24 cellular contexts compared by ENCODE assay signal in genomic region chr9:96523429-96523828, GRCh38.
DNase-seq lines count a peak whose midpoint lies in the region; ATAC-seq, FAIRE-seq and TF ChIP-seq lines count a peak whose summit lies in the region.
"Had no signal": no experiment of that assay in that cellular context is flagged by ENCODE, and none has a peak within 500 bp of the region (broad histone marks: within the 10 kb centered on the region; RNA-seq: fewer than 3 reads in every experiment).

No MANE protein-coding gene starts in this region.

- H3K4me1 ChIP-seq in adrenal gland (replicated peaks in 1 of 2) (no peaks in the 10 kb centered on the region), H1 (replicated peaks in 1 of 4; ENCODE audit: control insufficient read depth in 3 of 4, insufficient read depth in 4 of 4, low read length in 3 of 4) (no peaks in the 10 kb centered on the region), right cardiac atrium (ENCODE audit: control insufficient read depth, insufficient read depth, low read length) (no peaks in the 10 kb centered on the region)
- H3K4me1 ChIP-seq: pancreas, SJSA1, vagina had no signal

- H2BK12ac ChIP-seq in H1 (ENCODE audit: low read depth, low read length): no peak overlapping the region

- peak overlapping the region; percentile 51; the same call in 1 of the 2 replicates for H4K8ac ChIP-seq in H1 (ENCODE audit: extremely low read depth, insufficient read depth, low read length)

- H3K56ac ChIP-seq in H1 (replicated peaks; ENCODE audit: insufficient read length, low read depth, low read length): no peak overlapping the region

- H3K9me3 ChIP-seq in adrenal gland (replicated peaks in 1 of 3): no peaks in the 10 kb centered on the region
- H3K9me3 ChIP-seq in H1 (ENCODE audit: insufficient read depth in 2 of 2, low read depth in 1 of 2, low read length in 1 of 2): no peaks in the 10 kb centered on the region
- no peaks in the 10 kb centered on the region for H3K9me3 ChIP-seq in right cardiac atrium (ENCODE audit: control insufficient read depth, low read length)
- H3K9me3 ChIP-seq: pancreas, SJSA1, vagina had no signal

- H3K9ac ChIP-seq in H1 (replicated peaks in 1 of 4; ENCODE audit: extremely low read depth in 1 of 4, low read depth in 3 of 4, low read length in 3 of 4): no peak overlapping the region

- no peaks in the 10 kb centered on the region for H3K36me3 ChIP-seq in adrenal gland (replicated peaks in 1 of 2)
- H3K36me3 ChIP-seq in H1 (ENCODE audit: control insufficient read depth in 2 of 4, insufficient read depth in 4 of 4, low read length in 3 of 4): peaks cover 0 to 10% (median 5%) of the 10 kb centered on the region in 4 experiments; a peak in 2 of 8 replicates

- H3K18ac ChIP-seq in H1 (ENCODE audit: extremely low read depth, low read length): no peak overlapping the region

- in situ Hi-C loops in GM13977 (cut with MboI; ENCODE audit: low pct_unique_long_range_greater_than_20kb, low sequenced_read_pairs, unreplicated experiment): no loop called here

- H3K4ac ChIP-seq in H1 (replicated peaks; ENCODE audit: insufficient read length, low read depth, low read length): no peak overlapping the region

- ATAC-seq in right cardiac atrium (peak; percentile 96 to 98), left colon (no peak)
- ATAC-seq: naive thymus-derived CD8-positive, alpha-beta T cell; Panc1; pancreas; stimulated activated naive B cell treated with anti-CD40 and anti-IgM and Interleukin-4, amounts not matched to agents 10 μg/mL and 1 μg/mL and 100 μg/mL, for 72 hours had no signal

- H2AFZ ChIP-seq in H1 (ENCODE audit: low read length): no peak overlapping the region
- H2AFZ ChIP-seq: hepatocyte had no signal

- TF ChIP-seq CTCF in adrenal gland (IDR thresholded peaks at IDR 0.05) (no peak), H1 (IDR thresholded peaks at IDR 0.05; ENCODE audit: control extremely low read depth in 1 of 3, insufficient read depth in 1 of 3, low read depth in 1 of 3, low read length in 3 of 3) (no peak), GM13977 (IDR thresholded peaks at IDR 0.05; ENCODE audit: extremely low read depth, insufficient read depth, missing control alignments) (no peak)

- FAIRE-seq in H1 (lab: Jason Lieb, UNC): no peak
- FAIRE-seq: pancreas had no signal

- H2BK5ac ChIP-seq in H1 (ENCODE audit: low read depth, low read length): no peak overlapping the region

- no peak overlapping the region for H2BK120ac ChIP-seq in H1 (replicated peaks; ENCODE audit: low read depth, low read length)

- no peaks in the 10 kb centered on the region for H3K79me2 ChIP-seq in H1 (ENCODE audit: control insufficient read depth in 1 of 2, insufficient read depth in 2 of 2, low read length in 2 of 2)
- H3K79me2 ChIP-seq: hepatocyte had no signal

- no peaks in the 10 kb centered on the region for H3K23me2 ChIP-seq in H1 (ENCODE audit: low read depth, low read length)

- DNase-seq in adrenal gland: peak in 6 of 7 donors; percentile 32 to 83 (median 48)
- no peak for DNase-seq in H1 (ENCODE audit: low read depth in 1 of 2, low spot score in 2 of 2)
- DNase-seq in right cardiac atrium: peak; percentile 77 to 87 (median 77)
- no peak for DNase-seq in HT-29 (ENCODE audit: low spot score)
- no peak for DNase-seq in A172 (ENCODE audit: low spot score)
- no peak for DNase-seq in left colon
- no peak for DNase-seq in GM13977 (ENCODE audit: low spot score)
- DNase-seq: ACHN; activated CD8-positive, alpha-beta memory T cell treated with anti-CD3 and anti-CD28 coated beads, Interleukin-2, amount 50 U/mL, for 4 hours; C1 segment of cervical spinal cord; EL; HFFc6; islet precursor cell; mesendoderm; naive thymus-derived CD8-positive, alpha-beta T cell; NK-92 treated with Interleukin-12 subunit alpha and Interleukin-12 subunit beta, amount 100 ng/mL, for 24 hours; pancreas; stimulated activated CD4-positive, alpha-beta T cell treated with anti-CD3 and anti-CD28 coated beads, Interleukin-1b, Interleukin-23, amount 100 ng/mL, for 48 hours; stimulated activated naive B cell treated with anti-CD40 and anti-IgM and Interleukin-4, amounts not matched to agents 10 μg/mL and 1 μg/mL and 100 μg/mL, for 72 hours had no signal

- intact Hi-C loops in adrenal gland (cut with DNase I) (no loop called here), right cardiac atrium (cut with DNase I) (no loop called here), left colon (cut with DNase I, micrococcal nuclease) (no loop called here)

- CTCF ChIA-PET in H1 (lab: Charles Lee; ENCODE audit: partially characterized antibody): interaction anchor here (1.1 to 1.2 kb wide), 3 partner anchors 23 to 202 kb away, joined by 3 read pairs; no protein-coding TSS in a partner anchor

- H3K4me2 ChIP-seq in H1 (ENCODE audit: insufficient read depth in 1 of 2, low read depth in 2 of 2, low read length in 2 of 2): no peak overlapping the region
- H3K4me2 ChIP-seq: hepatocyte had no signal

- H3K14ac ChIP-seq in H1 (ENCODE audit: insufficient read length): no peak overlapping the region

- H2BK15ac ChIP-seq in H1 (ENCODE audit: low read length): no peak overlapping the region

- no peak for TF ChIP-seq EP300 in H1 (IDR thresholded peaks at IDR 0.05; ENCODE audit: borderline replicate concordance in 1 of 2, low read depth in 2 of 2, low read length in 2 of 2)

- H3K27me3 ChIP-seq in adrenal gland: no peaks in the 10 kb centered on the region
- H3K27me3 ChIP-seq in H1 (replicated peaks in 1 of 4; ENCODE audit: control insufficient read depth in 3 of 4, extremely low read depth in 1 of 4, insufficient read depth in 3 of 4, low read length in 3 of 4): no peaks in the 10 kb centered on the region
- H3K27me3 ChIP-seq in right cardiac atrium (ENCODE audit: control insufficient read depth, insufficient read depth): no peaks in the 10 kb centered on the region
- H3K27me3 ChIP-seq: hepatocyte, pancreas, SJSA1, vagina had no signal

- POLR2A ChIA-PET in H1 (lab: Charles Lee; ENCODE audit: partially characterized antibody): no interaction called here

- TF ChIP-seq RAD21 in H1 (IDR thresholded peaks at IDR 0.05 in 1 of 2, conservative IDR thresholded peaks at IDR 0.05 in 1 of 2; ENCODE audit: low read depth in 2 of 2, low read length in 2 of 2): no peak

- H3K27ac ChIP-seq in adrenal gland (peak overlapping the region in 2 of 5 donors; percentile 78 to 80), H1 (ENCODE audit: low read depth, low read length) (no peak overlapping the region), right cardiac atrium (ENCODE audit: low read length) (no peak overlapping the region), temporal lobe (ENCODE audit: low read depth, low read length) (peak overlapping the region; percentile 69)
- H3K27ac ChIP-seq: hepatocyte, pancreas, SJSA1, vagina had no signal

- no peak overlapping the region for H2AK5ac ChIP-seq in H1 (ENCODE audit: low read depth, low read length)

- H3K23ac ChIP-seq in H1 (ENCODE audit: insufficient read length): no peak overlapping the region

- no peaks in the 10 kb centered on the region for H4K20me1 ChIP-seq in H1 (replicated peaks in 1 of 2; ENCODE audit: control insufficient read depth in 1 of 2, insufficient read depth in 2 of 2, low read length in 2 of 2)

- H3K4me3 ChIP-seq in adrenal gland (no peak overlapping the region), H1 (ENCODE audit: extremely low read depth in 1 of 4, insufficient read depth in 2 of 4, low read depth in 3 of 4, low read length in 4 of 4) (no peak overlapping the region), right cardiac atrium (ENCODE audit: low read length) (no peak overlapping the region)
- H3K4me3 ChIP-seq: hepatocyte, pancreas, SJSA1, vagina had no signal

- WGBS in adrenal gland, 4 donors: 59 to 91% (median 81%) methylated on average over 6 of the region's 6 CpGs
- WGBS in H1 (ENCODE audit: extremely low coverage in 1 of 2, insufficient coverage in 1 of 2, insufficient read length in 1 of 2, insufficient replicate concordance in 2 of 2, low coverage in 1 of 2, low lambda C conversion rate in 2 of 2, missing lambda C conversion rate in 1 of 2), 2 experiments: 95% methylated on average over 6 of the region's 6 CpGs; no CpG with 5 or more reads in 1 of the 2 experiments
- 52% methylated on average over 6 of the region's 6 CpGs for WGBS in right cardiac atrium

- no peak overlapping the region for H2BK20ac ChIP-seq in H1 (ENCODE audit: low read length)

- H4K5ac ChIP-seq in H1 (ENCODE audit: insufficient read length, low read depth, low read length): no peak overlapping the region

- TF ChIP-seq POLR2A in adrenal gland (IDR thresholded peaks at IDR 0.05): no peak
- TF ChIP-seq POLR2A in H1 (IDR thresholded peaks at IDR 0.05; ENCODE audit: control extremely low read depth in 1 of 2, low read depth in 2 of 2, low read length in 2 of 2): no peak

- no peak overlapping the region for H4K91ac ChIP-seq in H1 (replicated peaks; ENCODE audit: insufficient read length, low read length)

- H3K79me1 ChIP-seq in H1 (ENCODE audit: low read depth, low read length): no peaks in the 10 kb centered on the region

TF ChIP-seq in H1, 55 proteins besides CTCF, POLR2A, EP300 and RAD21 (continues in another document):
- TF ChIP-seq TCF12 (IDR thresholded peaks at IDR 0.05; ENCODE audit: low read depth, low read length) (no peak), RXRA (IDR thresholded peaks at IDR 0.05; ENCODE audit: insufficient read depth, low read depth, low read length) (no peak)

Comparison
In these comparisons a context has a peak if more than half of its experiments do, and no peak if none do; other contexts are left out.
1. DNase-seq: peak in adrenal gland (6 of 7) and right cardiac atrium (3 of 3); none in H1 (0 of 2), HT-29 (single experiment), A172 (single experiment), left colon (0 of 2) and GM13977 (single experiment).